In genomic region chr14:64733321-64733720, GRCh38 we compare ENCODE assay signal across 20 cellular contexts. TPM values are rescaled to one million over a fixed set of nuclear protein-coding genes. Genes with fewer than 3 reads are reported as not detected.
DNase-seq lines count a peak whose midpoint lies in the region; ATAC-seq, FAIRE-seq and TF ChIP-seq lines count a peak whose summit lies in the region.
"Had no signal": no experiment of that assay in that cellular context is flagged by ENCODE, and none has a peak within 500 bp of the region (broad histone marks: within the 10 kb centered on the region; RNA-seq: fewer than 3 reads in every experiment).

No MANE protein-coding gene starts in this region.

- TF ChIP-seq CTCF in astrocyte (IDR thresholded peaks at IDR 0.05; ENCODE audit: insufficient read depth, low read depth, low read length) (no peak), kidney (IDR thresholded peaks at IDR 0.05; ENCODE audit: borderline replicate concordance, extremely low read depth, insufficient read depth) (no peak), upper lobe of right lung (IDR thresholded peaks at IDR 0.05) (no peak)

- H3K4me1 Mint-ChIP-seq in astrocyte (ENCODE audit: low read depth, unreplicated experiment) = peaks cover 9% of the 10 kb centered on the region

- H3K4me1 ChIP-seq in astrocyte (ENCODE audit: insufficient read depth, low read length) (no peaks in the 10 kb centered on the region), kidney (ENCODE audit: control insufficient read depth in 1 of 2, insufficient read depth in 1 of 2, low read depth in 1 of 2, low read length in 2 of 2) (peaks cover 13 to 21% of the 10 kb centered on the region in 2 donors), upper lobe of right lung (no peaks in the 10 kb centered on the region), Karpas-422 (ENCODE audit: low read length) (no peaks in the 10 kb centered on the region)

- peaks cover 20% of the 10 kb centered on the region for H3K36me3 Mint-ChIP-seq in astrocyte (ENCODE audit: low read depth, unreplicated experiment)

- H3K9me3 ChIP-seq in astrocyte (ENCODE audit: insufficient read depth, low read depth, low read length) = no peaks in the 10 kb centered on the region
- no peaks in the 10 kb centered on the region for H3K9me3 ChIP-seq in kidney (ENCODE audit: control insufficient read depth in 1 of 2, low read length in 2 of 2)
- no peaks in the 10 kb centered on the region for H3K9me3 ChIP-seq in upper lobe of right lung
- no peaks in the 10 kb centered on the region for H3K9me3 ChIP-seq in Karpas-422 (ENCODE audit: low read length)

- ATAC-seq in left cardiac atrium (no peak), Right ventricle myocardium inferior (no peak), upper lobe of right lung (no peak)
- ATAC-seq: GM12878 had no signal

- H3K4me2 ChIP-seq in astrocyte (ENCODE audit: low read length) = no peak overlapping the region
- H3K4me2 ChIP-seq in Karpas-422 (ENCODE audit: low read depth, low read length, poor library complexity, severe bottlenecking) = no peak overlapping the region
- H3K4me2 ChIP-seq: KMS-11 had no signal

- no peak overlapping the region for H3K9ac ChIP-seq in astrocyte (ENCODE audit: low read length)
- no peak overlapping the region for H3K9ac ChIP-seq in kidney (ENCODE audit: low read length in 2 of 2)
- no peak overlapping the region for H3K9ac ChIP-seq in Karpas-422 (ENCODE audit: low read length)
- H3K9ac ChIP-seq: KMS-11 had no signal

- H3K27ac ChIP-seq in astrocyte (ENCODE audit: low read depth, low read length) (no peak overlapping the region), kidney (ENCODE audit: low read depth in 2 of 2, low read length in 2 of 2) (no peak overlapping the region), upper lobe of right lung (no peak overlapping the region), Karpas-422 (ENCODE audit: low read length) (no peak overlapping the region)
- H3K27ac ChIP-seq: KMS-11 had no signal

- H3K4me3 ChIP-seq in astrocyte (ENCODE audit: insufficient read depth, low read depth, low read length) (no peak overlapping the region), kidney (ENCODE audit: low read length in 2 of 2) (no peak overlapping the region), upper lobe of right lung (no peak overlapping the region), Karpas-422 (ENCODE audit: low read length) (no peak overlapping the region)
- H3K4me3 ChIP-seq: GM12878 had no signal

- H3K36me3 ChIP-seq in astrocyte (ENCODE audit: insufficient read depth, low read length) (peaks cover 17% of the 10 kb centered on the region), kidney (ENCODE audit: control insufficient read depth in 1 of 2, insufficient read depth in 2 of 2, low read length in 2 of 2) (peaks cover 32 to 40% of the 10 kb centered on the region in 2 donors), upper lobe of right lung (peaks cover 33% of the 10 kb centered on the region), Karpas-422 (ENCODE audit: insufficient read depth, low read length) (no peaks in the 10 kb centered on the region)

- H2AFZ ChIP-seq in astrocyte (ENCODE audit: low read depth, low read length) (no peak overlapping the region), Karpas-422 (ENCODE audit: low read length) (no peak overlapping the region)

- intact Hi-C loops in left cardiac atrium (cut with DNase I) = no loop called here
- intact Hi-C loops in Right ventricle myocardium inferior (cut with DNase I) = no loop called here
- intact Hi-C loops in kidney (cut with DNase I) = no loop called here
- intact Hi-C loops in upper lobe of right lung (cut with DNase I) = no loop called here

- H4K20me1 ChIP-seq in astrocyte (ENCODE audit: insufficient read depth, low read length) (peaks cover 17% of the 10 kb centered on the region), Karpas-422 (ENCODE audit: insufficient read depth, low read depth, low read length) (no peaks in the 10 kb centered on the region)

- FAIRE-seq in astrocyte (lab: Jason Lieb, UNC) (no peak), kidney (lab: Jason Lieb, UNC) (no peak)
- FAIRE-seq: A204.1, GM12878, GM18507 had no signal

- no peaks in the 10 kb centered on the region for H3K27me3 Mint-ChIP-seq in astrocyte (ENCODE audit: low read depth, unreplicated experiment)

- H3K79me2 ChIP-seq in astrocyte (ENCODE audit: insufficient read depth, low read length) (peaks cover 1% of the 10 kb centered on the region), Karpas-422 (ENCODE audit: low read length) (no peaks in the 10 kb centered on the region)

- no peaks in the 10 kb centered on the region for H3K27me3 ChIP-seq in astrocyte (ENCODE audit: insufficient read depth, low read length)
- no peaks in the 10 kb centered on the region for H3K27me3 ChIP-seq in upper lobe of right lung
- no peaks in the 10 kb centered on the region for H3K27me3 ChIP-seq in Karpas-422 (ENCODE audit: low read length)

- H3K9me2 ChIP-seq in Karpas-422 (replicated peaks; ENCODE audit: insufficient read depth, low read length) = no peaks in the 10 kb centered on the region

- DNase-seq in left cardiac atrium (peak; percentile 12), Right ventricle myocardium inferior (ENCODE audit: missing footprints) (no peak), astrocyte (ENCODE audit: low read depth) (no peak), kidney (peak; percentile 51), upper lobe of right lung (peak; percentile 30), HCEC 1CT (no peak), Karpas-422 (no peak), NCI-H2196 treated with DMSO at 0.1 percent for 48 hours (lab: John Stamatoyannopoulos, UW; ENCODE audit: unreplicated experiment) (no peak)
- DNase-seq: DMS79, GOT3, HFFc6, NCI-H1930, NCI-H2171, NCI-H774, SHP77 treated with DMSO at 0.1 percent for 48 hours had no signal

- H3K27ac Mint-ChIP-seq in astrocyte (ENCODE audit: unreplicated experiment) = peak overlapping the region; percentile 12
- H3K27ac Mint-ChIP-seq: HFFc6 had no signal

- no peaks in the 10 kb centered on the region for H3K9me3 Mint-ChIP-seq in astrocyte (ENCODE audit: unreplicated experiment)
- H3K9me3 Mint-ChIP-seq: CD14-positive monocyte, HFFc6 had no signal

- no peak overlapping the region for H3K4me3 Mint-ChIP-seq in astrocyte (ENCODE audit: unreplicated experiment)
- H3K4me3 Mint-ChIP-seq: CD14-positive monocyte, HFFc6 had no signal

RNA-seq across cellular contexts. Expression of gene PLEKHG3, which starts 29.1 kb away (rescaled TPM):
- total RNA-seq in left cardiac atrium = 10 to 100 TPM; 29.4 to 37.7 TPM
- total RNA-seq in Right ventricle myocardium inferior = 19.6 TPM
- 84.1 and 98.6 TPM in 2 replicates for total RNA-seq in astrocyte
- total RNA-seq in kidney = 127 TPM
- polyA plus RNA-seq in kidney (ENCODE audit: insufficient read depth, low read depth, low replicate concordance) = 51.9 TPM
- 34.5 TPM for total RNA-seq in upper lobe of right lung
- not detected in 2 replicates for total RNA-seq in Karpas-422 (2014; rRNA removed; shearing (Covaris generic); ENCODE audit: low replicate concordance)

Comparison
In these comparisons a context has a peak if more than half of its experiments do, and no peak if none do; other contexts are left out.
1. DNase-seq: peak in left cardiac atrium (single experiment), kidney (single experiment) and upper lobe of right lung (single experiment); none in Right ventricle myocardium inferior (single experiment), astrocyte (single experiment), HCEC 1CT (single experiment), Karpas-422 (single experiment) and NCI-H2196 treated with DMSO at 0.1 percent for 48 hours (single experiment).
2. RNA of gene PLEKHG3, which starts 29.1 kb away (total RNA-seq): 127 TPM in kidney (single experiment), 84.1 to 98.6 TPM in astrocyte, 29.4 to 37.7 TPM in left cardiac atrium, 34.5 TPM in upper lobe of right lung (single experiment) and 19.6 TPM in Right ventricle myocardium inferior (single experiment); not detected in Karpas-422; every median in the first group is over 10 times any median in the second.